In the genomic region with DNA sequence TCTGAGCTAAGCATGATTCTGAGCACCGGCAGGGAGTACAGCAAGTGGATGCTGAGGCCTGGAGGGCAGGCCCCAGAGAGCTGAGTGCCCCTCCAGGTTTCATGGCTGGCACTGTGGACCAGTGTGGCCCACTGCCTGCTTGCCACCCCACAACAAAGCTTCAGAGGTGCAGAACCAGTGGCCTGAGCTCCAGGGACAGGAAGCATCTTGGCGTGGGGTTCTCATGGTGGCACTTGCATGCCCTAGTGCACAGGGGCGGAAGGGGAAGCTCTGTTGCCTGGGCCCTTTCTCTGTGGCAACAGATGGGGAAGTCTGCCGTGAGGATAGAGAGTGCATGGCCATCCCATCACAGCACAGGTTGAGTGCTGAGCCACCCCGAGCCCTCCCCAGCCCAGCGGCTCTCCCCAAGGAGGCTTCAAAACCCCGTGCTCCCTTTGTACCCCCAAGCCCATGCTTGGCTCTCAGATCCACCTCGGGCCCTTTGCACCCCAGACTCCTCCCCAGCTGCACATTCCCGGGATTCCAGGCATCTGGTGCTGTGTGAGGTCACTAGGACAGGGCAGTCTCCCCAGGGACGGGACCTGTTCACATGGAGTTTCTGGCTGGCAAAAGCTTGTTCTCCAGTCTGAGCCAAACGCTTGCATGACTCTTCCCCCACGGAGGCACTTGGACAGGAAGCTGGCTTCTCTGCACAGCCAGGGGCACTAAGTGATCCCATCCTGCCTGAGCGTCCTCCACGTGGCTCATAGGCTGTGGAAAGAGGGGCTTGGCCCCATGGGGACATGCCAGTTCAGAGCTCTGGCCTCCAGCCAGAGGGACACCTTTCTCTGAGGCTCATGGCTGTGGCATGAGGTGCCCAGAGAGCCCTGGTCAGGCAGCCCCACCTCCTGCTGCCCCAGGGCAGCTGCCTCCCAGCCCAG, we compare ENCODE assay signal across 10 cellular contexts. TPM values are rescaled to one million over a fixed set of nuclear protein-coding genes. Genes with fewer than 3 reads are reported as not detected.
A peak's percentile ranks its signal among the peaks of the same experiment; 100 is the strongest.
DNase-seq lines count a peak whose midpoint lies in the region; ATAC-seq and TF ChIP-seq lines count a peak whose summit lies in the region.
"Had no signal": no experiment of that assay in that cellular context is flagged by ENCODE, and none has a peak within 500 bp of the region (broad histone marks: within the 10 kb centered on the region; RNA-seq: fewer than 3 reads in every experiment).

No MANE protein-coding gene starts in this region.

- no peak overlapping the region for H2AFZ ChIP-seq in OCI-LY3 (ENCODE audit: low read depth, low read length)

- no peak for ATAC-seq in HG02840 (IDR thresholded peaks at IDR 0.05; ENCODE audit: low FRiP score, unreplicated experiment)

- peak overlapping the region; percentile 40 for H3K27ac ChIP-seq in OCI-LY3 (ENCODE audit: low read length)

- peaks cover 69% of the 10 kb centered on the region for H3K79me2 ChIP-seq in OCI-LY3 (ENCODE audit: low read length)

- H3K4me1 ChIP-seq in OCI-LY3 (ENCODE audit: low read length) (peaks cover 43% of the 10 kb centered on the region), skeletal muscle satellite cell (ENCODE audit: control insufficient read depth, insufficient read depth, low read length) (peaks cover 66% of the 10 kb centered on the region)

- peak; percentile 77 for DNase-seq in DMS 273 (lab: John Stamatoyannopoulos, UW; ENCODE audit: unreplicated experiment)
- no peak for DNase-seq in DMS 273 treated with DMSO at 0.1 percent for 48 hours (lab: John Stamatoyannopoulos, UW)
- DNase-seq in fibroblast of mammary gland (ENCODE audit: low read depth), result peak; percentile 92
- DNase-seq in mesenteric fat pad (ENCODE audit: low spot score), result no peak
- DNase-seq in GOT3 (lab: John Stamatoyannopoulos, UW), result no peak

- H3K27me3 ChIP-seq in OCI-LY3 (ENCODE audit: low read depth, low read length), result no peaks in the 10 kb centered on the region
- H3K27me3 ChIP-seq in skeletal muscle satellite cell (ENCODE audit: control insufficient read depth, insufficient read depth, low read length), result peaks cover 9% of the 10 kb centered on the region

- H4K20me1 ChIP-seq in OCI-LY3 (ENCODE audit: insufficient read depth, low read length), result peaks cover 15% of the 10 kb centered on the region; the same call in 1 of the 2 replicates

- H3K4me3 ChIP-seq in OCI-LY3 (ENCODE audit: low read length) (peak overlapping the region; percentile 94), fibroblast of mammary gland (ENCODE audit: control insufficient read depth, low read depth, low read length) (no peak overlapping the region), skeletal muscle satellite cell (ENCODE audit: low read length) (peak overlapping the region; percentile 11)

- H3K9ac ChIP-seq in OCI-LY3 (ENCODE audit: low read length) (peak overlapping the region; percentile 36; the same call in 1 of the 2 replicates), skeletal muscle satellite cell (ENCODE audit: low read depth, low read length) (peak overlapping the region; percentile 25)

- TF ChIP-seq CTCF in OCI-LY3 (IDR thresholded peaks at IDR 0.05; ENCODE audit: low read depth, low read length), result no peak
- TF ChIP-seq CTCF in fibroblast of mammary gland (conservative IDR thresholded peaks at IDR 0.05; ENCODE audit: control insufficient read depth, insufficient read depth, low read depth, low read length), result no peak

- H3K36me3 ChIP-seq in OCI-LY3 (replicated peaks; ENCODE audit: low read depth, low read length) (peaks cover 7% of the 10 kb centered on the region), skeletal muscle satellite cell (ENCODE audit: insufficient read depth, low read length) (peaks cover 14% of the 10 kb centered on the region)

- H3K4me2 ChIP-seq in OCI-LY3 (ENCODE audit: low read length), result peak overlapping the region; percentile 99
- peak overlapping the region; percentile 45 for H3K4me2 ChIP-seq in skeletal muscle satellite cell (ENCODE audit: low read length)

- H3K9me3 ChIP-seq in OCI-LY3 (ENCODE audit: insufficient read depth, low read length) (no peaks in the 10 kb centered on the region), skeletal muscle satellite cell (replicated peaks; ENCODE audit: low read length) (no peaks in the 10 kb centered on the region)

RNA-seq across cellular contexts. Expression of gene SLC25A1, which starts 4.2 kb away (rescaled TPM):
- total RNA-seq in skeletal muscle satellite cell (2012; rRNA removed), result 117 and 125 TPM in 2 replicates
- 171 TPM for total RNA-seq in mesenteric fat pad

RNA-seq across cellular contexts. Expression of gene GSC2, which starts 24.3 kb away (rescaled TPM):
- not detected in 2 replicates for total RNA-seq in skeletal muscle satellite cell (2012; rRNA removed)
- not detected for total RNA-seq in mesenteric fat pad
- total RNA-seq: omental fat pad; T-helper 1 cell treated with Interleukin-12 subunit alpha and Interleukin-12 subunit beta and Interleukin-4 antibody, amounts not matched to agents 30 ng/mL and 1 ng/mL, for 36 hours had no signal

RNA-seq across cellular contexts. Expression of gene ESS2, which starts 29.9 kb away (rescaled TPM):
- 17.7 and 19.5 TPM in 2 replicates for total RNA-seq in skeletal muscle satellite cell (2012; rRNA removed)
- total RNA-seq in mesenteric fat pad, result 10.9 TPM

RNA-seq across cellular contexts. Expression of gene TSSK2, which starts 43.3 kb away (rescaled TPM):
- not detected in 2 replicates for total RNA-seq in skeletal muscle satellite cell (2012; rRNA removed)
- total RNA-seq in mesenteric fat pad, result not detected
- total RNA-seq: T-helper 1 cell treated with Interleukin-12 subunit alpha and Interleukin-12 subunit beta and Interleukin-4 antibody, amounts not matched to agents 30 ng/mL and 1 ng/mL, for 36 hours had no signal

RNA-seq across cellular contexts. Expression of gene DGCR2, which starts 52.2 kb away (rescaled TPM):
- 30.8 and 32.7 TPM in 2 replicates for total RNA-seq in skeletal muscle satellite cell (2012; rRNA removed)
- total RNA-seq in mesenteric fat pad, result 30.2 TPM

Comparison
In these comparisons a context has a peak if more than half of its experiments do, and no peak if none do; other contexts are left out.
1. DNase-seq: peak in DMS 273 (single experiment) and fibroblast of mammary gland (single experiment); none in DMS 273 treated with DMSO at 0.1 percent for 48 hours (single experiment), mesenteric fat pad (single experiment) and GOT3 (single experiment).